15 cellular contexts compared by ENCODE assay signal in genomic region chr19:47818221-47818620, GRCh38. TPM values are rescaled to one million over a fixed set of nuclear protein-coding genes. Genes with fewer than 3 reads are reported as not detected.
"Had no signal": no experiment of that assay in that cellular context is flagged by ENCODE, and none has a peak within 500 bp of the region (broad histone marks: within the 10 kb centered on the region; RNA-seq: fewer than 3 reads in every experiment).

No MANE protein-coding gene starts in this region.

RNA-seq across cellular contexts. Expression of gene CRX, which starts 3.5 kb away (rescaled TPM):
- total RNA-seq: stomach, subcutaneous adipose tissue, suprapubic skin, temporal lobe, thoracic aorta, thyroid gland, tibial nerve, transverse colon, upper lobe of left lung, upper lobe of right lung, ureter, urinary bladder, uterus, vagina had no signal
- polyA plus RNA-seq: stomach, urinary bladder had no signal

RNA-seq across cellular contexts. Expression of gene TPRX1, which starts 13.9 kb away (rescaled TPM):
- total RNA-seq: stomach, subcutaneous adipose tissue, suprapubic skin, temporal lobe, thoracic aorta, thyroid gland, tibial nerve, transverse colon, upper lobe of left lung, upper lobe of right lung, ureter, urinary bladder, uterus, vagina had no signal
- polyA plus RNA-seq: stomach, thymus, urinary bladder had no signal

RNA-seq across cellular contexts. Expression of gene TPRX2, which starts 40.8 kb away (rescaled TPM):
- total RNA-seq: stomach, subcutaneous adipose tissue, suprapubic skin, temporal lobe, thoracic aorta, thyroid gland, tibial nerve, transverse colon, upper lobe of left lung, upper lobe of right lung, ureter, urinary bladder, uterus, vagina had no signal
- polyA plus RNA-seq: stomach, thymus, urinary bladder had no signal
